In the genomic region with DNA sequence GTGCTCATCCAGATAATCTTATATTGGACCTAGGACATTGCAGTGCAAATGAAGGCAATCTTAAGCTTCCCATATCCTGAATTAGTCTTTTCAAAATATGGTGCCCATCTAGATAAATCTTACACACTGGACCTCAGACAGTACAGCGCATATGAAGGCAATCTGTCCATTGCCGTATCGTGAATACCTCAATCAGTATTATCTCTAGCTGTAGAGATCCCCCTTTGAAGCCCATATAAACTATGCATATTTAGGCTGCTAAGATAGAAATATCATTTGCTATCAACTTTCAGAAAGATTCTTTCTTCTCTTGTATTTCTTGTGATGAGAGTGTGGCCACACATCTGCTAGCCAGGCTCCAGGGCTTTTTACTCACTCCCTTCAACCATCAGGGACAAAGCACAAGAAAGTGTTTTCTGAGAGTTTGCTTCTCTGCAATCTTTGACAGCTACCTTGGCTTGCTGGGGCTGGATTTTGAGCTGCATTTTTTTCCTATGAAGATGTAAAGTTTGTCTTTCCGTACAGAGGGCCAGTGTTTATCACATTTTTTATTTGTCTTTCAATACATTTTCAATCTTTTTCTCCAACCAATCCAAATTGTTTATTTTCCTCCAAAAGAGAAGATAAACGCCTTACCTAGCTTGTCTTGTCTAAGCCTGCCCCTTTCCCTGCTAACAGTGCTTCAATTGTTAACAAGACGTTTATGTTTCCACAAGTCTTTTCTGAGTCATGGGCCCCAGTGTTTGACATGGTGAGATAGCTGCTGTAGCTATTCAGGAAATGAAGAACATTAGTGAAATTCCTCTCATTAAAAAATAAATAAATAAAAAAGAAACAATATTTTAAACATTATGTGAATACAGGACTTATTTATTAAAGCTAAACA, we compare ENCODE assay signal across 12 cellular contexts. TPM values are rescaled to one million over a fixed set of nuclear protein-coding genes. Genes with fewer than 3 reads are reported as not detected.
DNase-seq lines count a peak whose midpoint lies in the region; ATAC-seq and TF ChIP-seq lines count a peak whose summit lies in the region.
"Had no signal": no experiment of that assay in that cellular context is flagged by ENCODE, and none has a peak within 500 bp of the region (broad histone marks: within the 10 kb centered on the region; RNA-seq: fewer than 3 reads in every experiment).

No MANE protein-coding gene starts in this region.

- CTCF ChIA-PET in Caco-2 (lab: Charles Lee), result no interaction called here

- peaks cover 9% of the 10 kb centered on the region for H3K9me3 Mint-ChIP-seq in Caco-2 (ENCODE audit: unreplicated experiment)
- H3K9me3 Mint-ChIP-seq in activated T-cell treated with anti-CD3 and anti-CD28 coated beads, Interleukin-2, amount 50 U/mL, for 24 hours, result peaks cover 11% of the 10 kb centered on the region

- BruUV-seq in Caco-2 (replicated peaks; lab: Mats Ljungman, UMichigan), result no TSS peak

- H3K4me1 Mint-ChIP-seq in Caco-2 (ENCODE audit: low read depth, unreplicated experiment), result no peaks in the 10 kb centered on the region
- H3K4me1 Mint-ChIP-seq in activated T-cell treated with anti-CD3 and anti-CD28 coated beads, Interleukin-2, amount 50 U/mL, for 24 hours (ENCODE audit: low read depth), result no peaks in the 10 kb centered on the region

- H3K4me3 ChIP-seq in Caco-2 (ENCODE audit: low read depth, low read length), result no peak overlapping the region
- no peak overlapping the region for H3K4me3 ChIP-seq in MG63
- H3K4me3 ChIP-seq in choroid plexus epithelial cell (ENCODE audit: low read depth, low read length), result no peak overlapping the region
- no peak overlapping the region for H3K4me3 ChIP-seq in mucosa of descending colon

- no peaks in the 10 kb centered on the region for H3K9me3 ChIP-seq in Caco-2
- no peaks in the 10 kb centered on the region for H3K9me3 ChIP-seq in MG63
- no peaks in the 10 kb centered on the region for H3K9me3 ChIP-seq in mucosa of descending colon

- intact Hi-C loops in Caco-2 (cut with micrococcal nuclease; ENCODE audit: unreplicated experiment) (no loop called here), mucosa of descending colon (cut with DNase I, micrococcal nuclease) (no loop called here)

- POLR2A ChIA-PET in Caco-2 (lab: Charles Lee), result interaction anchor here (0.9 kb wide), 1 partner anchor 16 kb away, joined by 3 read pairs; no protein-coding TSS in a partner anchor

- TF ChIP-seq CTCF in Caco-2 (IDR thresholded peaks at IDR 0.05; ENCODE audit: insufficient read depth in 1 of 2, low read depth in 1 of 2, low read length in 1 of 2, severe bottlenecking in 1 of 2, unreplicated experiment in 1 of 2), result no peak
- no peak for TF ChIP-seq CTCF in choroid plexus epithelial cell (conservative IDR thresholded peaks at IDR 0.05; ENCODE audit: low read depth, low read length)
- TF ChIP-seq CTCF in mucosa of descending colon (IDR thresholded peaks at IDR 0.05), result no peak

- H3K27ac Mint-ChIP-seq in Caco-2 (ENCODE audit: unreplicated experiment), result no peak overlapping the region
- no peak overlapping the region for H3K27ac Mint-ChIP-seq in activated T-cell treated with anti-CD3 and anti-CD28 coated beads, Interleukin-2, amount 50 U/mL, for 24 hours
- H3K27ac Mint-ChIP-seq: activated CD4-positive, alpha-beta memory T cell treated with anti-CD3 and anti-CD28 coated beads for 36 hours had no signal

- no peaks in the 10 kb centered on the region for H3K27me3 Mint-ChIP-seq in Caco-2 (ENCODE audit: insufficient read depth, unreplicated experiment)
- no peaks in the 10 kb centered on the region for H3K27me3 Mint-ChIP-seq in activated T-cell treated with anti-CD3 and anti-CD28 coated beads, Interleukin-2, amount 50 U/mL, for 24 hours
- H3K27me3 Mint-ChIP-seq: activated CD4-positive, alpha-beta memory T cell treated with anti-CD3 and anti-CD28 coated beads for 36 hours had no signal

- H3K36me3 ChIP-seq in Caco-2 (ENCODE audit: control insufficient read depth, insufficient read depth, low read length), result no peaks in the 10 kb centered on the region
- H3K36me3 ChIP-seq in MG63, result no peaks in the 10 kb centered on the region
- H3K36me3 ChIP-seq in mucosa of descending colon (ENCODE audit: low read depth), result no peaks in the 10 kb centered on the region

- no peaks in the 10 kb centered on the region for H3K27me3 ChIP-seq in Caco-2 (replicated peaks; ENCODE audit: control insufficient read depth, insufficient read depth, low read length)
- no peaks in the 10 kb centered on the region for H3K27me3 ChIP-seq in MG63

- H3K36me3 Mint-ChIP-seq in Caco-2 (ENCODE audit: insufficient read depth, unreplicated experiment), result no peaks in the 10 kb centered on the region
- H3K36me3 Mint-ChIP-seq in activated T-cell treated with anti-CD3 and anti-CD28 coated beads, Interleukin-2, amount 50 U/mL, for 24 hours (ENCODE audit: low read depth), result no peaks in the 10 kb centered on the region
- H3K36me3 Mint-ChIP-seq: activated CD4-positive, alpha-beta memory T cell treated with anti-CD3 and anti-CD28 coated beads for 36 hours had no signal

- peak; percentile 13 to 37 for DNase-seq in Caco-2
- peak; percentile 14 for DNase-seq in MG63
- DNase-seq in choroid plexus epithelial cell (ENCODE audit: low read depth), result peak; percentile 87
- no peak for DNase-seq in mucosa of descending colon
- DNase-seq in NOMO-1 treated with dmso at 0.1 percent for 144 hours (lab: John Stamatoyannopoulos, UW; ENCODE audit: unreplicated experiment), result no peak
- DNase-seq in activated T-cell treated with anti-CD3 and anti-CD28 coated beads, Interleukin-2, amount 50 U/mL, for 24 hours, result no peak
- no peak for DNase-seq in amniotic stem cell (lab: John Stamatoyannopoulos, UW)
- DNase-seq: activated CD4-positive, alpha-beta memory T cell treated with anti-CD3 and anti-CD28 coated beads for 36 hours; activated effector memory CD4-positive, alpha-beta T cell treated with anti-CD3 and anti-CD28 coated beads, Interleukin-2, amount 50 U/mL, for 16 hours; cerebellar nuclear complex; stimulated activated naive CD8-positive, alpha-beta T cell treated with anti-CD3 and anti-CD28 coated beads, Interleukin-15, Interleukin-2, amounts not matched to agents 100 U/mL and 50 U/mL, for 24 hours had no signal

- H3K4me3 Mint-ChIP-seq in Caco-2 (ENCODE audit: unreplicated experiment), result peak overlapping the region; percentile 23
- no peak overlapping the region for H3K4me3 Mint-ChIP-seq in activated T-cell treated with anti-CD3 and anti-CD28 coated beads, Interleukin-2, amount 50 U/mL, for 24 hours
- H3K4me3 Mint-ChIP-seq: activated CD4-positive, alpha-beta memory T cell treated with anti-CD3 and anti-CD28 coated beads for 36 hours had no signal

- peaks cover 9% of the 10 kb centered on the region; the same call in 1 of the 2 replicates for H3K4me1 ChIP-seq in Caco-2
- no peaks in the 10 kb centered on the region for H3K4me1 ChIP-seq in mucosa of descending colon (ENCODE audit: low read depth)

- ATAC-seq in mucosa of descending colon (peak; percentile 67), HG03469 (IDR thresholded peaks at IDR 0.05; ENCODE audit: unreplicated experiment) (no peak)
- ATAC-seq: stimulated activated naive CD8-positive, alpha-beta T cell treated with anti-CD3 and anti-CD28 coated beads, Interleukin-15, Interleukin-2, amounts not matched to agents 100 U/mL and 50 U/mL, for 24 hours had no signal

RNA-seq across cellular contexts. Expression of a gene that starts 57.6 kb away (rescaled TPM):
- total RNA-seq in Caco-2 (2022) (135 and 141 TPM in 2 replicates), mucosa of descending colon (100 to 1,000 TPM; 241 to 337 (median 259) TPM)
- total RNA-seq in MG63 (2014; rRNA removed; shearing (Covaris generic); ENCODE audit: low replicate concordance), result 6.4 and 10.6 TPM in 2 replicates
- total RNA-seq: activated CD4-positive, alpha-beta memory T cell treated with anti-CD3 and anti-CD28 coated beads for 36 hours had no signal

Comparison
In these comparisons a context has a peak if more than half of its experiments do, and no peak if none do; other contexts are left out.
1. DNase-seq: peak in Caco-2 (2 of 2), MG63 (single experiment) and choroid plexus epithelial cell (single experiment); none in mucosa of descending colon (0 of 3), NOMO-1 treated with dmso at 0.1 percent for 144 hours (single experiment), activated T-cell treated with anti-CD3 and anti-CD28 coated beads, Interleukin-2, amount 50 U/mL, for 24 hours (single experiment) and amniotic stem cell (single experiment).
2. RNA of a gene that starts 57.6 kb away (total RNA-seq): 241 to 337 TPM in mucosa of descending colon and 135 to 141 TPM in Caco-2; 6.4 to 10.6 TPM in MG63; every median in the first group is over 10 times any median in the second.